1 cellular context compared by ENCODE assay signal in the genomic region with DNA sequence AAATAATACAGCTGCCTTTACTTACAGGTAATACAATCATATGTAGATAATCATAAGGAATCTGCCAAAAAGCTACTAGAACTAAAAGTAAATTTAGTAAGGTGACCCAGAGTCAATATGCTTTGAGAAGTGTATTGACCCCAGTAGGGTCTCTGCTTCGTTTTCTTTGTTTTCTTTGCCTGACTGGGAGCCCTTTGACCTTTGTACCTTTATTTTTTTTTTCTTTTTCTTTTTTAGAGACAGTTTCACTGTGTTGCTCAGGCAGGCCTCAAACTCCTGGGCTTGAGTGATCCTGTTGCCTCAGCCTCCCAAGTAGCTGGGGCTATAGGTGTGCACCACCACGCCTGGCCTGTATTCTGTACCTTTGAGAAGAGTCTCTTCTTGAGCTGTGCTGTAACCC.
TF ChIP-seq lines count a peak whose summit lies in the region.

No MANE protein-coding gene starts in this region.

TF ChIP-seq in HepG2, 621 proteins besides CTCF, POLR2A, EP300 and RAD21 (continued from another document and continues in another):
- TF ChIP-seq ZNF205 (CRISPR knock-in tag; IDR thresholded peaks at IDR 0.05) (peak; percentile 68; the same call in 1 of the 2 replicates), HNRNPH1 (optimal IDR thresholded peaks at IDR 0.05; ENCODE audit: low read depth, low read length) (no peak), ZFP36L1 (CRISPR knock-in tag; IDR thresholded peaks at IDR 0.05) (no peak), ZSCAN9 (CRISPR knock-in tag; IDR thresholded peaks at IDR 0.05; ENCODE audit: borderline replicate concordance) (no peak), NCOR1 (IDR thresholded peaks at IDR 0.05; ENCODE audit: borderline replicate concordance, low read length) (peak; percentile 75; the same call in 1 of the 2 replicates), ZNF572 (CRISPR knock-in tag; IDR thresholded peaks at IDR 0.05) (no peak), ZNF24 (IDR thresholded peaks at IDR 0.05) (no peak), HDAC2 (CRISPR knock-in tag; IDR thresholded peaks at IDR 0.05) (no peak), HOXA3 (CRISPR knock-in tag; IDR thresholded peaks at IDR 0.05) (peak; percentile 36; the same call in 1 of the 2 replicates), JUND (CRISPR knock-in tag; IDR thresholded peaks at IDR 0.05) (no peak), ZNF350 (CRISPR knock-in tag; IDR thresholded peaks at IDR 0.05; ENCODE audit: borderline replicate concordance, low read depth) (0 out of 2 replicates have a peak, but pooled peaks have one; percentile 25), U2AF1 (optimal IDR thresholded peaks at IDR 0.05; ENCODE audit: low read depth, low read length) (no peak), SNRNP70 (IDR thresholded peaks at IDR 0.05; ENCODE audit: low read depth, low read length) (no peak), YEATS4 (CRISPR knock-in tag; IDR thresholded peaks at IDR 0.05; ENCODE audit: borderline replicate concordance) (no peak), THAP11 (CRISPR knock-in tag; IDR thresholded peaks at IDR 0.05) (peak; percentile 19; the same call in 1 of the 2 replicates), ARHGAP35 (CRISPR knock-in tag; IDR thresholded peaks at IDR 0.05; ENCODE audit: borderline replicate concordance) (no peak), ISX (CRISPR knock-in tag; conservative IDR thresholded peaks at IDR 0.05) (no peak), MIXL1 (CRISPR knock-in tag; IDR thresholded peaks at IDR 0.05) (no peak), ZNF562 (CRISPR knock-in tag; IDR thresholded peaks at IDR 0.05; ENCODE audit: borderline replicate concordance) (no peak), ZNF446 (CRISPR knock-in tag; IDR thresholded peaks at IDR 0.05) (no peak), ZIK1 (CRISPR knock-in tag; IDR thresholded peaks at IDR 0.05; ENCODE audit: borderline replicate concordance, low read depth) (no peak), ZNF530 (CRISPR knock-in tag; IDR thresholded peaks at IDR 0.05; ENCODE audit: low read depth) (no peak), RFXAP (CRISPR knock-in tag; IDR thresholded peaks at IDR 0.05; ENCODE audit: borderline replicate concordance) (no peak), RAD51 (IDR thresholded peaks at IDR 0.05; ENCODE audit: borderline replicate concordance) (no peak)
- TF ChIP-seq, protein P1, sequence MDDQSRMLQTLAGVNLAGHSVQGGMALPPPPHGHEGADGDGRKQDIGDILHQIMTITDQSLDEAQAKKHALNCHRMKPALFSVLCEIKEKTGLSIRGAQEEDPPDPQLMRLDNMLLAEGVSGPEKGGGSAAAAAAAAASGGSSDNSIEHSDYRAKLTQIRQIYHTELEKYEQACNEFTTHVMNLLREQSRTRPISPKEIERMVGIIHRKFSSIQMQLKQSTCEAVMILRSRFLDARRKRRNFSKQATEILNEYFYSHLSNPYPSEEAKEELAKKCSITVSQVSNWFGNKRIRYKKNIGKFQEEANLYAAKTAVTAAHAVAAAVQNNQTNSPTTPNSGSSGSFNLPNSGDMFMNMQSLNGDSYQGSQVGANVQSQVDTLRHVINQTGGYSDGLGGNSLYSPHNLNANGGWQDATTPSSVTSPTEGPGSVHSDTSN (CRISPR knock-in tag; IDR thresholded peaks at IDR 0.05; ENCODE audit: borderline replicate concordance) = no peak
- TF ChIP-seq, protein P2, sequence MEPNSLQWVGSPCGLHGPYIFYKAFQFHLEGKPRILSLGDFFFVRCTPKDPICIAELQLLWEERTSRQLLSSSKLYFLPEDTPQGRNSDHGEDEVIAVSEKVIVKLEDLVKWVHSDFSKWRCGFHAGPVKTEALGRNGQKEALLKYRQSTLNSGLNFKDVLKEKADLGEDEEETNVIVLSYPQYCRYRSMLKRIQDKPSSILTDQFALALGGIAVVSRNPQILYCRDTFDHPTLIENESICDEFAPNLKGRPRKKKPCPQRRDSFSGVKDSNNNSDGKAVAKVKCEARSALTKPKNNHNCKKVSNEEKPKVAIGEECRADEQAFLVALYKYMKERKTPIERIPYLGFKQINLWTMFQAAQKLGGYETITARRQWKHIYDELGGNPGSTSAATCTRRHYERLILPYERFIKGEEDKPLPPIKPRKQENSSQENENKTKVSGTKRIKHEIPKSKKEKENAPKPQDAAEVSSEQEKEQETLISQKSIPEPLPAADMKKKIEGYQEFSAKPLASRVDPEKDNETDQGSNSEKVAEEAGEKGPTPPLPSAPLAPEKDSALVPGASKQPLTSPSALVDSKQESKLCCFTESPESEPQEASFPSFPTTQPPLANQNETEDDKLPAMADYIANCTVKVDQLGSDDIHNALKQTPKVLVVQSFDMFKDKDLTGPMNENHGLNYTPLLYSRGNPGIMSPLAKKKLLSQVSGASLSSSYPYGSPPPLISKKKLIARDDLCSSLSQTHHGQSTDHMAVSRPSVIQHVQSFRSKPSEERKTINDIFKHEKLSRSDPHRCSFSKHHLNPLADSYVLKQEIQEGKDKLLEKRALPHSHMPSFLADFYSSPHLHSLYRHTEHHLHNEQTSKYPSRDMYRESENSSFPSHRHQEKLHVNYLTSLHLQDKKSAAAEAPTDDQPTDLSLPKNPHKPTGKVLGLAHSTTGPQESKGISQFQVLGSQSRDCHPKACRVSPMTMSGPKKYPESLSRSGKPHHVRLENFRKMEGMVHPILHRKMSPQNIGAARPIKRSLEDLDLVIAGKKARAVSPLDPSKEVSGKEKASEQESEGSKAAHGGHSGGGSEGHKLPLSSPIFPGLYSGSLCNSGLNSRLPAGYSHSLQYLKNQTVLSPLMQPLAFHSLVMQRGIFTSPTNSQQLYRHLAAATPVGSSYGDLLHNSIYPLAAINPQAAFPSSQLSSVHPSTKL (CRISPR knock-in tag; IDR thresholded peaks at IDR 0.05) = peak; percentile 71
- TF ChIP-seq, protein P3, sequence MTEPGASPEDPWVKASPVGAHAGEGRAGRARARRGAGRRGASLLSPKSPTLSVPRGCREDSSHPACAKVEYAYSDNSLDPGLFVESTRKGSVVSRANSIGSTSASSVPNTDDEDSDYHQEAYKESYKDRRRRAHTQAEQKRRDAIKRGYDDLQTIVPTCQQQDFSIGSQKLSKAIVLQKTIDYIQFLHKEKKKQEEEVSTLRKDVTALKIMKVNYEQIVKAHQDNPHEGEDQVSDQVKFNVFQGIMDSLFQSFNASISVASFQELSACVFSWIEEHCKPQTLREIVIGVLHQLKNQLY (CRISPR knock-in tag; IDR thresholded peaks at IDR 0.05) = no peak
- TF ChIP-seq, protein P4, sequence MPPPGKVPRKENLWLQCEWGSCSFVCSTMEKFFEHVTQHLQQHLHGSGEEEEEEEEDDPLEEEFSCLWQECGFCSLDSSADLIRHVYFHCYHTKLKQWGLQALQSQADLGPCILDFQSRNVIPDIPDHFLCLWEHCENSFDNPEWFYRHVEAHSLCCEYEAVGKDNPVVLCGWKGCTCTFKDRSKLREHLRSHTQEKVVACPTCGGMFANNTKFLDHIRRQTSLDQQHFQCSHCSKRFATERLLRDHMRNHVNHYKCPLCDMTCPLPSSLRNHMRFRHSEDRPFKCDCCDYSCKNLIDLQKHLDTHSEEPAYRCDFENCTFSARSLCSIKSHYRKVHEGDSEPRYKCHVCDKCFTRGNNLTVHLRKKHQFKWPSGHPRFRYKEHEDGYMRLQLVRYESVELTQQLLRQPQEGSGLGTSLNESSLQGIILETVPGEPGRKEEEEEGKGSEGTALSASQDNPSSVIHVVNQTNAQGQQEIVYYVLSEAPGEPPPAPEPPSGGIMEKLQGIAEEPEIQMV (CRISPR knock-in tag; IDR thresholded peaks at IDR 0.05; ENCODE audit: low read depth) = no peak
- TF ChIP-seq, protein P5, sequence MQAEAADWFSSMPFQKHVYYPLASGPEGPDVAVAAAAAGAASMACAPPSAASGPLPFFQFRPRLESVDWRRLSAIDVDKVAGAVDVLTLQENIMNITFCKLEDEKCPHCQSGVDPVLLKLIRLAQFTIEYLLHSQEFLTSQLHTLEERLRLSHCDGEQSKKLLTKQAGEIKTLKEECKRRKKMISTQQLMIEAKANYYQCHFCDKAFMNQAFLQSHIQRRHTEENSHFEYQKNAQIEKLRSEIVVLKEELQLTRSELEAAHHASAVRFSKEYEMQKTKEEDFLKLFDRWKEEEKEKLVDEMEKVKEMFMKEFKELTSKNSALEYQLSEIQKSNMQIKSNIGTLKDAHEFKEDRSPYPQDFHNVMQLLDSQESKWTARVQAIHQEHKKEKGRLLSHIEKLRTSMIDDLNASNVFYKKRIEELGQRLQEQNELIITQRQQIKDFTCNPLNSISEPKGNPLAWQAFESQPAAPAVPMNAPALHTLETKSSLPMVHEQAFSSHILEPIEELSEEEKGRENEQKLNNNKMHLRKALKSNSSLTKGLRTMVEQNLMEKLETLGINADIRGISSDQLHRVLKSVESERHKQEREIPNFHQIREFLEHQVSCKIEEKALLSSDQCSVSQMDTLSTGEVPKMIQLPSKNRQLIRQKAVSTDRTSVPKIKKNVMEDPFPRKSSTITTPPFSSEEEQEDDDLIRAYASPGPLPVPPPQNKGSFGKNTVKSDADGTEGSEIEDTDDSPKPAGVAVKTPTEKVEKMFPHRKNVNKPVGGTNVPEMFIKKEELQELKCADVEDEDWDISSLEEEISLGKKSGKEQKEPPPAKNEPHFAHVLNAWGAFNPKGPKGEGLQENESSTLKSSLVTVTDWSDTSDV (CRISPR knock-in tag; IDR thresholded peaks at IDR 0.05) = no peak
- TF ChIP-seq, protein P6, sequence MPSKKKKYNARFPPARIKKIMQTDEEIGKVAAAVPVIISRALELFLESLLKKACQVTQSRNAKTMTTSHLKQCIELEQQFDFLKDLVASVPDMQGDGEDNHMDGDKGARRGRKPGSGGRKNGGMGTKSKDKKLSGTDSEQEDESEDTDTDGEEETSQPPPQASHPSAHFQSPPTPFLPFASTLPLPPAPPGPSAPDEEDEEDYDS (CRISPR knock-in tag; IDR thresholded peaks at IDR 0.05) = no peak
- TF ChIP-seq, protein P7, sequence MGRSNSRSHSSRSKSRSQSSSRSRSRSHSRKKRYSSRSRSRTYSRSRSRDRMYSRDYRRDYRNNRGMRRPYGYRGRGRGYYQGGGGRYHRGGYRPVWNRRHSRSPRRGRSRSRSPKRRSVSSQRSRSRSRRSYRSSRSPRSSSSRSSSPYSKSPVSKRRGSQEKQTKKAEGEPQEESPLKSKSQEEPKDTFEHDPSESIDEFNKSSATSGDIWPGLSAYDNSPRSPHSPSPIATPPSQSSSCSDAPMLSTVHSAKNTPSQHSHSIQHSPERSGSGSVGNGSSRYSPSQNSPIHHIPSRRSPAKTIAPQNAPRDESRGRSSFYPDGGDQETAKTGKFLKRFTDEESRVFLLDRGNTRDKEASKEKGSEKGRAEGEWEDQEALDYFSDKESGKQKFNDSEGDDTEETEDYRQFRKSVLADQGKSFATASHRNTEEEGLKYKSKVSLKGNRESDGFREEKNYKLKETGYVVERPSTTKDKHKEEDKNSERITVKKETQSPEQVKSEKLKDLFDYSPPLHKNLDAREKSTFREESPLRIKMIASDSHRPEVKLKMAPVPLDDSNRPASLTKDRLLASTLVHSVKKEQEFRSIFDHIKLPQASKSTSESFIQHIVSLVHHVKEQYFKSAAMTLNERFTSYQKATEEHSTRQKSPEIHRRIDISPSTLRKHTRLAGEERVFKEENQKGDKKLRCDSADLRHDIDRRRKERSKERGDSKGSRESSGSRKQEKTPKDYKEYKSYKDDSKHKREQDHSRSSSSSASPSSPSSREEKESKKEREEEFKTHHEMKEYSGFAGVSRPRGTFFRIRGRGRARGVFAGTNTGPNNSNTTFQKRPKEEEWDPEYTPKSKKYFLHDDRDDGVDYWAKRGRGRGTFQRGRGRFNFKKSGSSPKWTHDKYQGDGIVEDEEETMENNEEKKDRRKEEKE (IDR thresholded peaks at IDR 0.05) = no peak
- TF ChIP-seq, protein P8, sequence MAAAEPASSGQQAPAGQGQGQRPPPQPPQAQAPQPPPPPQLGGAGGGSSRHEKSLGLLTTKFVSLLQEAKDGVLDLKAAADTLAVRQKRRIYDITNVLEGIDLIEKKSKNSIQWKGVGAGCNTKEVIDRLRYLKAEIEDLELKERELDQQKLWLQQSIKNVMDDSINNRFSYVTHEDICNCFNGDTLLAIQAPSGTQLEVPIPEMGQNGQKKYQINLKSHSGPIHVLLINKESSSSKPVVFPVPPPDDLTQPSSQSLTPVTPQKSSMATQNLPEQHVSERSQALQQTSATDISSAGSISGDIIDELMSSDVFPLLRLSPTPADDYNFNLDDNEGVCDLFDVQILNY (CRISPR knock-in tag; conservative IDR thresholded peaks at IDR 0.05) = no peak
- TF ChIP-seq, protein P9, sequence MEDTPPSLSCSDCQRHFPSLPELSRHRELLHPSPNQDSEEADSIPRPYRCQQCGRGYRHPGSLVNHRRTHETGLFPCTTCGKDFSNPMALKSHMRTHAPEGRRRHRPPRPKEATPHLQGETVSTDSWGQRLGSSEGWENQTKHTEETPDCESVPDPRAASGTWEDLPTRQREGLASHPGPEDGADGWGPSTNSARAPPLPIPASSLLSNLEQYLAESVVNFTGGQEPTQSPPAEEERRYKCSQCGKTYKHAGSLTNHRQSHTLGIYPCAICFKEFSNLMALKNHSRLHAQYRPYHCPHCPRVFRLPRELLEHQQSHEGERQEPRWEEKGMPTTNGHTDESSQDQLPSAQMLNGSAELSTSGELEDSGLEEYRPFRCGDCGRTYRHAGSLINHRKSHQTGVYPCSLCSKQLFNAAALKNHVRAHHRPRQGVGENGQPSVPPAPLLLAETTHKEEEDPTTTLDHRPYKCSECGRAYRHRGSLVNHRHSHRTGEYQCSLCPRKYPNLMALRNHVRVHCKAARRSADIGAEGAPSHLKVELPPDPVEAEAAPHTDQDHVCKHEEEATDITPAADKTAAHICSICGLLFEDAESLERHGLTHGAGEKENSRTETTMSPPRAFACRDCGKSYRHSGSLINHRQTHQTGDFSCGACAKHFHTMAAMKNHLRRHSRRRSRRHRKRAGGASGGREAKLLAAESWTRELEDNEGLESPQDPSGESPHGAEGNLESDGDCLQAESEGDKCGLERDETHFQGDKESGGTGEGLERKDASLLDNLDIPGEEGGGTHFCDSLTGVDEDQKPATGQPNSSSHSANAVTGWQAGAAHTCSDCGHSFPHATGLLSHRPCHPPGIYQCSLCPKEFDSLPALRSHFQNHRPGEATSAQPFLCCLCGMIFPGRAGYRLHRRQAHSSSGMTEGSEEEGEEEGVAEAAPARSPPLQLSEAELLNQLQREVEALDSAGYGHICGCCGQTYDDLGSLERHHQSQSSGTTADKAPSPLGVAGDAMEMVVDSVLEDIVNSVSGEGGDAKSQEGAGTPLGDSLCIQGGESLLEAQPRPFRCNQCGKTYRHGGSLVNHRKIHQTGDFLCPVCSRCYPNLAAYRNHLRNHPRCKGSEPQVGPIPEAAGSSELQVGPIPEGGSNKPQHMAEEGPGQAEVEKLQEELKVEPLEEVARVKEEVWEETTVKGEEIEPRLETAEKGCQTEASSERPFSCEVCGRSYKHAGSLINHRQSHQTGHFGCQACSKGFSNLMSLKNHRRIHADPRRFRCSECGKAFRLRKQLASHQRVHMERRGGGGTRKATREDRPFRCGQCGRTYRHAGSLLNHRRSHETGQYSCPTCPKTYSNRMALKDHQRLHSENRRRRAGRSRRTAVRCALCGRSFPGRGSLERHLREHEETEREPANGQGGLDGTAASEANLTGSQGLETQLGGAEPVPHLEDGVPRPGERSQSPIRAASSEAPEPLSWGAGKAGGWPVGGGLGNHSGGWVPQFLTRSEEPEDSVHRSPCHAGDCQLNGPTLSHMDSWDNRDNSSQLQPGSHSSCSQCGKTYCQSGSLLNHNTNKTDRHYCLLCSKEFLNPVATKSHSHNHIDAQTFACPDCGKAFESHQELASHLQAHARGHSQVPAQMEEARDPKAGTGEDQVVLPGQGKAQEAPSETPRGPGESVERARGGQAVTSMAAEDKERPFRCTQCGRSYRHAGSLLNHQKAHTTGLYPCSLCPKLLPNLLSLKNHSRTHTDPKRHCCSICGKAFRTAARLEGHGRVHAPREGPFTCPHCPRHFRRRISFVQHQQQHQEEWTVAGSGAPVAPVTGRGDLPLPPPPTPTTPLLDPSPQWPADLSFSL (CRISPR knock-in tag; IDR thresholded peaks at IDR 0.05) = no peak
- TF ChIP-seq, protein P10, sequence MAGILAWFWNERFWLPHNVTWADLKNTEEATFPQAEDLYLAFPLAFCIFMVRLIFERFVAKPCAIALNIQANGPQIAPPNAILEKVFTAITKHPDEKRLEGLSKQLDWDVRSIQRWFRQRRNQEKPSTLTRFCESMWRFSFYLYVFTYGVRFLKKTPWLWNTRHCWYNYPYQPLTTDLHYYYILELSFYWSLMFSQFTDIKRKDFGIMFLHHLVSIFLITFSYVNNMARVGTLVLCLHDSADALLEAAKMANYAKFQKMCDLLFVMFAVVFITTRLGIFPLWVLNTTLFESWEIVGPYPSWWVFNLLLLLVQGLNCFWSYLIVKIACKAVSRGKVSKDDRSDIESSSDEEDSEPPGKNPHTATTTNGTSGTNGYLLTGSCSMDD (CRISPR knock-in tag; IDR thresholded peaks at IDR 0.05) = no peak
